In the genomic region with DNA sequence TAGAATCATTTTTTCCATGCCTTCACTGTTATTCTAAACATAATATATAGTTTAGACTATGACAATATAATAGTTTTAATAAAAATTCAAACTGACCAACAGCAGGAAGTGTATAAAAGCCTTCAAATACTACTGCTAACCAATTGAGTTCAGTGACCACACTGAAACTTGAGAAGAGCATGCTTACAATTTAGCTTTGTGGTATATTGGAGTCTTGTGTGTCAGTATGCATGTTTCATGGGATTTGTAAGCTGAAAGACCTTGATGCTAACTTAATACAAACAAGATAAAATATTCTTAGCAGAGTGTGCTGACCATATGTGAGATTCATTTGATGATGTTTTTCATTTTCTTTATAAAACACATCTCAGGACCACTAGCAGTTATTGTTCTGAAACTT, we compare ENCODE assay signal across 1 cellular context.
A peak's percentile ranks its signal among the peaks of the same experiment; 100 is the strongest.
TF ChIP-seq lines count a peak whose summit lies in the region.

No MANE protein-coding gene starts in this region.

TF ChIP-seq in SK-N-SH, 30 proteins besides CTCF, POLR2A, EP300 and RAD21 (continued from another document):
- TF ChIP-seq RFX5 (IDR thresholded peaks at IDR 0.05; ENCODE audit: low read length) (no peak), TCF12 (IDR thresholded peaks at IDR 0.05) (peak; percentile 67), SMC3 (IDR thresholded peaks at IDR 0.05; ENCODE audit: low read depth, low read length) (no peak), RXRA (IDR thresholded peaks at IDR 0.05; ENCODE audit: borderline replicate concordance, low read depth) (no peak), FOXM1 (IDR thresholded peaks at IDR 0.05; ENCODE audit: low read depth) (0 out of 2 replicates have a peak, but pooled peaks have one; percentile 31), FOXJ3 (CRISPR knock-in tag; IDR thresholded peaks at IDR 0.05) (no peak), GABPA (IDR thresholded peaks at IDR 0.05; ENCODE audit: low read depth) (no peak), MXI1 (IDR thresholded peaks at IDR 0.05; ENCODE audit: low read depth, low read length) (no peak), POLR2AphosphoS5 (IDR thresholded peaks at IDR 0.05; ENCODE audit: low read depth, low read length) (peak; percentile 52), ELF1 (IDR thresholded peaks at IDR 0.05) (no peak), TAF1 (IDR thresholded peaks at IDR 0.05; ENCODE audit: borderline replicate concordance, low read depth, low read length) (no peak)
- TF ChIP-seq, protein P1, sequence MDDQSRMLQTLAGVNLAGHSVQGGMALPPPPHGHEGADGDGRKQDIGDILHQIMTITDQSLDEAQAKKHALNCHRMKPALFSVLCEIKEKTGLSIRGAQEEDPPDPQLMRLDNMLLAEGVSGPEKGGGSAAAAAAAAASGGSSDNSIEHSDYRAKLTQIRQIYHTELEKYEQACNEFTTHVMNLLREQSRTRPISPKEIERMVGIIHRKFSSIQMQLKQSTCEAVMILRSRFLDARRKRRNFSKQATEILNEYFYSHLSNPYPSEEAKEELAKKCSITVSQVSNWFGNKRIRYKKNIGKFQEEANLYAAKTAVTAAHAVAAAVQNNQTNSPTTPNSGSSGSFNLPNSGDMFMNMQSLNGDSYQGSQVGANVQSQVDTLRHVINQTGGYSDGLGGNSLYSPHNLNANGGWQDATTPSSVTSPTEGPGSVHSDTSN (IDR thresholded peaks at IDR 0.05) = no peak
- TF ChIP-seq, protein P2, sequence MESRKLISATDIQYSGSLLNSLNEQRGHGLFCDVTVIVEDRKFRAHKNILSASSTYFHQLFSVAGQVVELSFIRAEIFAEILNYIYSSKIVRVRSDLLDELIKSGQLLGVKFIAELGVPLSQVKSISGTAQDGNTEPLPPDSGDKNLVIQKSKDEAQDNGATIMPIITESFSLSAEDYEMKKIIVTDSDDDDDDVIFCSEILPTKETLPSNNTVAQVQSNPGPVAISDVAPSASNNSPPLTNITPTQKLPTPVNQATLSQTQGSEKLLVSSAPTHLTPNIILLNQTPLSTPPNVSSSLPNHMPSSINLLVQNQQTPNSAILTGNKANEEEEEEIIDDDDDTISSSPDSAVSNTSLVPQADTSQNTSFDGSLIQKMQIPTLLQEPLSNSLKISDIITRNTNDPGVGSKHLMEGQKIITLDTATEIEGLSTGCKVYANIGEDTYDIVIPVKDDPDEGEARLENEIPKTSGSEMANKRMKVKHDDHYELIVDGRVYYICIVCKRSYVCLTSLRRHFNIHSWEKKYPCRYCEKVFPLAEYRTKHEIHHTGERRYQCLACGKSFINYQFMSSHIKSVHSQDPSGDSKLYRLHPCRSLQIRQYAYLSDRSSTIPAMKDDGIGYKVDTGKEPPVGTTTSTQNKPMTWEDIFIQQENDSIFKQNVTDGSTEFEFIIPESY (IDR thresholded peaks at IDR 0.05; ENCODE audit: borderline replicate concordance, low read depth) = no peak
